18 cellular contexts compared by ENCODE assay signal in the genomic region with DNA sequence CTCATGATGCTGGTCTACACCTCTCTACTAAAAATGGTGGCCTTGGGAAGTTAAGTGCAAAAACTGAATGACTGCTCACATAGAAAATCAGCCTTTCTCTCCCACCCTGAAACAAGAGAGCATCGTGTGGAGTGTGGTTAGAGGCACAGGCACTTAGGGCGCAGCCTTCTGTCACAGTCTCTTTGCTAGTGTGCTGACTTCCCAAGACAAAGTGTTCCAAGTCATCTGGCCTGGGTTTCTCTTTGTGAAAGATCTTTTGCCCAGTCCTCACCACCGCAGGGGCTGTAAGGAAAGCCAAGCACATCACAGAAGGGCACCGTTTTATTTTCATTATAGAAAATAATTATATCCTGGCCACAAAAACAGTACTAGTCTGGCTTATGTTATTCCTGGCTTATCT. TPM values are rescaled to one million over a fixed set of nuclear protein-coding genes. Genes with fewer than 3 reads are reported as not detected.
DNase-seq lines count a peak whose midpoint lies in the region; ATAC-seq, FAIRE-seq and TF ChIP-seq lines count a peak whose summit lies in the region.
"Had no signal": no experiment of that assay in that cellular context is flagged by ENCODE, and none has a peak within 500 bp of the region (broad histone marks: within the 10 kb centered on the region; RNA-seq: fewer than 3 reads in every experiment).

No MANE protein-coding gene starts in this region.

- H3K9me3 Mint-ChIP-seq in HFFc6 (no peaks in the 10 kb centered on the region), WTC11 (no peaks in the 10 kb centered on the region)
- no peaks in the 10 kb centered on the region for H3K9me3 Mint-ChIP-seq in activated T-helper 1 cell treated with anti-CD3 and anti-CD28 coated beads, Interleukin-12 subunit alpha, Interleukin-12 subunit beta, Interleukin-2, Interleukin-4 antibody, amounts not matched to agents 30 ng/mL and 10 ng/mL and 1 ng/mL, durations not matched to agents 14 hours and 24 hours and 36 hours
- H3K9me3 Mint-ChIP-seq: activated naive CD4-positive, alpha-beta T cell treated with anti-CD3 and anti-CD28 coated beads for 36 hours had no signal

- TF ChIP-seq CTCF in HFFc6 (IDR thresholded peaks at IDR 0.05), result no peak
- TF ChIP-seq CTCF in WTC11 (IDR thresholded peaks at IDR 0.05), result no peak
- no peak for TF ChIP-seq CTCF in H1 (IDR thresholded peaks at IDR 0.05; ENCODE audit: control extremely low read depth in 1 of 3, insufficient read depth in 1 of 3, low read depth in 1 of 3, low read length in 3 of 3)
- TF ChIP-seq CTCF in osteoblast (IDR thresholded peaks at IDR 0.05; ENCODE audit: extremely low read depth, low read depth, low read length), result no peak

- H2AFZ ChIP-seq in H1 (ENCODE audit: low read length), result no peak overlapping the region
- H2AFZ ChIP-seq in osteoblast (ENCODE audit: low read length), result peak overlapping the region; percentile 71

- H3K23me2 ChIP-seq in H1 (ENCODE audit: low read depth, low read length), result no peaks in the 10 kb centered on the region

- no peak overlapping the region for H3K4ac ChIP-seq in H1 (replicated peaks; ENCODE audit: insufficient read length, low read depth, low read length)

- no peak for TF ChIP-seq EP300 in H1 (IDR thresholded peaks at IDR 0.05; ENCODE audit: borderline replicate concordance in 1 of 2, low read depth in 2 of 2, low read length in 2 of 2)

- H3K27ac ChIP-seq in H1 (ENCODE audit: low read depth, low read length), result no peak overlapping the region
- peak overlapping the region; percentile 6 for H3K27ac ChIP-seq in osteoblast (ENCODE audit: low read depth, low read length)
- H3K27ac ChIP-seq: C4-2B, SK-N-MC had no signal

- no peak overlapping the region for H3K56ac ChIP-seq in H1 (replicated peaks; ENCODE audit: insufficient read length, low read depth, low read length)

- no peak overlapping the region for H3K14ac ChIP-seq in H1 (ENCODE audit: insufficient read length)

- no peak for FAIRE-seq in H1 (lab: Jason Lieb, UNC)
- FAIRE-seq: endothelial cell of umbilical vein, islet of Langerhans, K562 had no signal

- H3K27ac Mint-ChIP-seq in HFFc6, result peak overlapping the region; percentile 41; the same call in 1 of the 2 replicates
- peak overlapping the region; percentile 44; the same call in 1 of the 2 replicates for H3K27ac Mint-ChIP-seq in WTC11
- H3K27ac Mint-ChIP-seq in activated T-helper 1 cell treated with anti-CD3 and anti-CD28 coated beads, Interleukin-12 subunit alpha, Interleukin-12 subunit beta, Interleukin-2, Interleukin-4 antibody, amounts not matched to agents 30 ng/mL and 10 ng/mL and 1 ng/mL, durations not matched to agents 14 hours and 24 hours and 36 hours, result no peak overlapping the region
- H3K27ac Mint-ChIP-seq: activated naive CD4-positive, alpha-beta T cell treated with anti-CD3 and anti-CD28 coated beads for 36 hours; progenitor cell of endocrine pancreas had no signal

- H4K8ac ChIP-seq in H1 (ENCODE audit: extremely low read depth, insufficient read depth, low read length), result no peak overlapping the region

- CTCF ChIA-PET in WTC11 (lab: Charles Lee) (no interaction called here), H1 (lab: Charles Lee; ENCODE audit: partially characterized antibody) (no interaction called here)

- no peaks in the 10 kb centered on the region for H3K79me1 ChIP-seq in H1 (ENCODE audit: low read depth, low read length)

- no peak overlapping the region for H3K9ac ChIP-seq in H1 (replicated peaks in 1 of 4; ENCODE audit: extremely low read depth in 1 of 4, low read depth in 3 of 4, low read length in 3 of 4)

- H3K36me3 ChIP-seq in H1 (ENCODE audit: control insufficient read depth in 2 of 4, insufficient read depth in 4 of 4, low read length in 3 of 4) (no peaks in the 10 kb centered on the region; a peak in 1 of 8 replicates), osteoblast (ENCODE audit: insufficient read depth, low read length) (peaks cover 14% of the 10 kb centered on the region)

- H2AK5ac ChIP-seq in H1 (ENCODE audit: low read depth, low read length), result no peak overlapping the region

- H3K23ac ChIP-seq in H1 (ENCODE audit: insufficient read length), result no peak overlapping the region

- TF ChIP-seq POLR2A in H1 (IDR thresholded peaks at IDR 0.05; ENCODE audit: control extremely low read depth in 1 of 2, low read depth in 2 of 2, low read length in 2 of 2), result no peak

- H3K27me3 Mint-ChIP-seq in HFFc6 (ENCODE audit: insufficient read depth) (peaks cover 1% of the 10 kb centered on the region; the same call in 1 of the 2 replicates), WTC11 (ENCODE audit: low read depth) (no peaks in the 10 kb centered on the region)
- no peaks in the 10 kb centered on the region for H3K27me3 Mint-ChIP-seq in activated T-helper 1 cell treated with anti-CD3 and anti-CD28 coated beads, Interleukin-12 subunit alpha, Interleukin-12 subunit beta, Interleukin-2, Interleukin-4 antibody, amounts not matched to agents 30 ng/mL and 10 ng/mL and 1 ng/mL, durations not matched to agents 14 hours and 24 hours and 36 hours (ENCODE audit: insufficient read depth)
- H3K27me3 Mint-ChIP-seq: progenitor cell of endocrine pancreas had no signal

- no peak overlapping the region for H2BK120ac ChIP-seq in H1 (replicated peaks; ENCODE audit: low read depth, low read length)

- no peaks in the 10 kb centered on the region for H3K9me3 ChIP-seq in H1 (ENCODE audit: insufficient read depth in 2 of 2, low read depth in 1 of 2, low read length in 1 of 2)
- no peaks in the 10 kb centered on the region for H3K9me3 ChIP-seq in osteoblast (ENCODE audit: low read depth, low read length)
- H3K9me3 ChIP-seq: spleen had no signal

- no peak overlapping the region for H3K18ac ChIP-seq in H1 (ENCODE audit: extremely low read depth, low read length)

- peaks cover 2 to 11% (median 3%) of the 10 kb centered on the region in 4 experiments; a peak in 6 of 7 replicates for H3K4me1 ChIP-seq in H1 (replicated peaks in 1 of 4; ENCODE audit: control insufficient read depth in 3 of 4, insufficient read depth in 4 of 4, low read length in 3 of 4)
- peaks cover 21% of the 10 kb centered on the region for H3K4me1 ChIP-seq in osteoblast (ENCODE audit: insufficient read depth, low read length)

- 87% methylated on average over 4 of the region's 4 CpGs; no CpG with 5 or more reads in 1 of the 2 experiments for WGBS in H1 (ENCODE audit: extremely low coverage in 1 of 2, insufficient coverage in 1 of 2, insufficient read length in 1 of 2, insufficient replicate concordance in 2 of 2, low coverage in 1 of 2, low lambda C conversion rate in 2 of 2, missing lambda C conversion rate in 1 of 2), 2 experiments

- peaks cover 14% of the 10 kb centered on the region for H3K36me3 Mint-ChIP-seq in HFFc6 (ENCODE audit: low read depth)
- peaks cover 7% of the 10 kb centered on the region; the same call in 1 of the 2 replicates for H3K36me3 Mint-ChIP-seq in WTC11
- H3K36me3 Mint-ChIP-seq in activated T-helper 1 cell treated with anti-CD3 and anti-CD28 coated beads, Interleukin-12 subunit alpha, Interleukin-12 subunit beta, Interleukin-2, Interleukin-4 antibody, amounts not matched to agents 30 ng/mL and 10 ng/mL and 1 ng/mL, durations not matched to agents 14 hours and 24 hours and 36 hours (ENCODE audit: low read depth), result peaks cover 28% of the 10 kb centered on the region

- H2BK12ac ChIP-seq in H1 (ENCODE audit: low read depth, low read length), result peak overlapping the region; percentile 10; the same call in 1 of the 2 replicates

- no peaks in the 10 kb centered on the region for H3K27me3 ChIP-seq in H1 (replicated peaks in 1 of 4; ENCODE audit: control insufficient read depth in 3 of 4, extremely low read depth in 1 of 4, insufficient read depth in 3 of 4, low read length in 3 of 4)
- H3K27me3 ChIP-seq in osteoblast (ENCODE audit: insufficient read depth, low read length), result no peaks in the 10 kb centered on the region
- H3K27me3 ChIP-seq: spleen had no signal

- no peak overlapping the region for H2BK5ac ChIP-seq in H1 (ENCODE audit: low read depth, low read length)

- ATAC-seq in WTC11 (no peak), GM21381 (IDR thresholded peaks at IDR 0.05; ENCODE audit: unreplicated experiment) (no peak)
- ATAC-seq: K562 had no signal

- DNase-seq in HFFc6 (no peak), WTC11 (ENCODE audit: low spot score) (no peak), H1 (ENCODE audit: low read depth in 1 of 2, low spot score in 2 of 2) (no peak), osteoblast (ENCODE audit: insufficient read length, low spot score, missing footprints) (no peak), NCI-H2227 treated with DMSO at 0.1 percent for 48 hours (lab: John Stamatoyannopoulos, UW) (no peak), NCI-H2029 treated with DMSO at 0.1 percent for 48 hours (lab: John Stamatoyannopoulos, UW) (no peak)
- DNase-seq in activated T-helper 1 cell treated with anti-CD3 and anti-CD28 coated beads, Interleukin-12 subunit alpha, Interleukin-12 subunit beta, Interleukin-2, Interleukin-4 antibody, amounts not matched to agents 30 ng/mL and 10 ng/mL and 1 ng/mL, durations not matched to agents 14 hours and 24 hours and 36 hours (ENCODE audit: low spot score), result no peak
- DNase-seq: activated naive CD4-positive, alpha-beta T cell treated with anti-CD3 and anti-CD28 coated beads for 36 hours; EL; NCI-H1105 treated with DMSO at 0.1 percent for 48 hours; spleen had no signal

- no peak overlapping the region for H2BK15ac ChIP-seq in H1 (ENCODE audit: low read length)

- H3K4me1 Mint-ChIP-seq in HFFc6 (ENCODE audit: low read depth), result peaks cover 46% of the 10 kb centered on the region
- H3K4me1 Mint-ChIP-seq in WTC11, result peaks cover 20% of the 10 kb centered on the region
- peaks cover 65% of the 10 kb centered on the region for H3K4me1 Mint-ChIP-seq in activated T-helper 1 cell treated with anti-CD3 and anti-CD28 coated beads, Interleukin-12 subunit alpha, Interleukin-12 subunit beta, Interleukin-2, Interleukin-4 antibody, amounts not matched to agents 30 ng/mL and 10 ng/mL and 1 ng/mL, durations not matched to agents 14 hours and 24 hours and 36 hours (ENCODE audit: low read depth)

- H3K4me3 Mint-ChIP-seq in HFFc6 (no peak overlapping the region; the same call in 1 of the 2 replicates), WTC11 (no peak overlapping the region)
- no peak overlapping the region for H3K4me3 Mint-ChIP-seq in activated T-helper 1 cell treated with anti-CD3 and anti-CD28 coated beads, Interleukin-12 subunit alpha, Interleukin-12 subunit beta, Interleukin-2, Interleukin-4 antibody, amounts not matched to agents 30 ng/mL and 10 ng/mL and 1 ng/mL, durations not matched to agents 14 hours and 24 hours and 36 hours
- H3K4me3 Mint-ChIP-seq: activated naive CD4-positive, alpha-beta T cell treated with anti-CD3 and anti-CD28 coated beads for 36 hours had no signal

- H3K4me3 ChIP-seq in H1 (ENCODE audit: extremely low read depth in 1 of 4, insufficient read depth in 2 of 4, low read depth in 3 of 4, low read length in 4 of 4) (no peak overlapping the region), osteoblast (ENCODE audit: insufficient read depth, low read length) (no peak overlapping the region)
- H3K4me3 ChIP-seq: K562, SK-N-MC, spleen had no signal

- H4K91ac ChIP-seq in H1 (replicated peaks; ENCODE audit: insufficient read length, low read length), result no peak overlapping the region

- H2BK20ac ChIP-seq in H1 (ENCODE audit: low read length), result no peak overlapping the region

- intact Hi-C loops in activated T-helper 1 cell treated with anti-CD3 and anti-CD28 coated beads, Interleukin-12 subunit alpha, Interleukin-12 subunit beta, Interleukin-2, Interleukin-4 antibody, amounts not matched to agents 30 ng/mL and 10 ng/mL and 1 ng/mL, durations not matched to agents 14 hours and 24 hours and 36 hours (cut with micrococcal nuclease), result no loop called here

- no peak overlapping the region for H4K5ac ChIP-seq in H1 (ENCODE audit: insufficient read length, low read depth, low read length)

- H3K79me2 ChIP-seq in H1 (ENCODE audit: control insufficient read depth in 1 of 2, insufficient read depth in 2 of 2, low read length in 2 of 2), result no peaks in the 10 kb centered on the region
- H3K79me2 ChIP-seq in osteoblast (ENCODE audit: insufficient read depth, low read length), result no peaks in the 10 kb centered on the region

- POLR2A ChIA-PET in WTC11 (lab: Charles Lee), result no interaction called here
- POLR2A ChIA-PET in H1 (lab: Charles Lee; ENCODE audit: partially characterized antibody), result no interaction called here

- no peak overlapping the region for H3K4me2 ChIP-seq in H1 (ENCODE audit: insufficient read depth in 1 of 2, low read depth in 2 of 2, low read length in 2 of 2)
- H3K4me2 ChIP-seq in osteoblast (ENCODE audit: insufficient read depth, low read length), result peak overlapping the region; percentile 52

- H4K20me1 ChIP-seq in H1 (replicated peaks in 1 of 2; ENCODE audit: control insufficient read depth in 1 of 2, insufficient read depth in 2 of 2, low read length in 2 of 2) (no peaks in the 10 kb centered on the region), osteoblast (ENCODE audit: insufficient read depth, low read length) (no peaks in the 10 kb centered on the region)

- TF ChIP-seq RAD21 in H1 (IDR thresholded peaks at IDR 0.05 in 1 of 2, conservative IDR thresholded peaks at IDR 0.05 in 1 of 2; ENCODE audit: low read depth in 2 of 2, low read length in 2 of 2), result no peak

RNA-seq across cellular contexts. Expression of a gene that starts 12.5 kb away (rescaled TPM):
- 10 to 100 TPM; 12.1 to 15.6 (median 14.7) TPM for total RNA-seq in HFFc6 (2021; fragmentation: NEBNext Ultra II Directional; extraction: Animal tissue kit (Norgen Biotek cat#: 25700))
- total RNA-seq in WTC11 (2021) (13.9 to 18.7 TPM (median 15.0 TPM) in 3 replicates), osteoblast (20.6 and 28.9 TPM in 2 replicates)
- total RNA-seq in H1 (2021; fragmentation: NEBNext Ultra II Directional; extraction: Animal tissue kit (Norgen Biotek cat#: 25700)), result 10.3 and 12.4 TPM in 2 replicates
- polyA plus RNA-seq in H1 (2011; rRNA removed), result 8.3 and 10.1 TPM in 2 replicates
- polyA plus RNA-seq in H1 (2011; cell fraction: cytosol; rRNA removed), result 13.3 TPM
- 7.8 TPM for polyA plus RNA-seq in H1 (2011; cell fraction: nucleus; rRNA removed)
- 11.8 to 13.7 TPM (median 12.4 TPM) in 4 replicates for polyA plus RNA-seq in H1 (2012, experiment 1 of 2)
- 2.3 TPM for polyA plus RNA-seq in H1 (2012, experiment 2 of 2)
- 10.1 TPM for polyA plus RNA-seq in H1 (2013, experiment 1 of 2)
- 10.0 TPM for polyA plus RNA-seq in H1 (2013, experiment 2 of 2)
- 12.7 and 13.0 TPM in 2 replicates for polyA minus RNA-seq in H1 (2011; rRNA and poly(A)+ RNA removed)
- polyA minus RNA-seq in H1 (2011; cell fraction: cytosol; rRNA and poly(A)+ RNA removed), result 6.7 TPM
- 7.5 TPM for polyA minus RNA-seq in H1 (2011; cell fraction: nucleus; rRNA and poly(A)+ RNA removed)
- 19.4 and 20.0 TPM in 2 replicates for total RNA-seq in activated T-helper 1 cell treated with anti-CD3 and anti-CD28 coated beads, Interleukin-12 subunit alpha, Interleukin-12 subunit beta, Interleukin-2, Interleukin-4 antibody, amounts not matched to agents 30 ng/mL and 10 ng/mL and 1 ng/mL, durations not matched to agents 14 hours and 24 hours and 36 hours

RNA-seq across cellular contexts. Expression of a gene that starts 50.1 kb away (rescaled TPM):
- total RNA-seq in HFFc6 (2021; fragmentation: NEBNext Ultra II Directional; extraction: Animal tissue kit (Norgen Biotek cat#: 25700)), result 100 to 1,000 TPM in 2 of 6 experiments, 10 to 100 TPM in 4; 75.5 to 113 (median 81.1) TPM
- total RNA-seq in WTC11 (2021) (15.7 to 17.9 TPM (median 17.4 TPM) in 3 replicates), osteoblast (27.7 and 29.0 TPM in 2 replicates)
- total RNA-seq in H1 (2021; fragmentation: NEBNext Ultra II Directional; extraction: Animal tissue kit (Norgen Biotek cat#: 25700)), result 15.3 and 16.3 TPM in 2 replicates
- 5.4 and 7.9 TPM in 2 replicates for polyA plus RNA-seq in H1 (2011; rRNA removed)
- 8.8 TPM for polyA plus RNA-seq in H1 (2011; cell fraction: cytosol; rRNA removed)
- 18.7 TPM for polyA plus RNA-seq in H1 (2011; cell fraction: nucleus; rRNA removed)
- polyA plus RNA-seq in H1 (2012, experiment 1 of 2), result 7.5 to 10.9 TPM (median 9.6 TPM) in 4 replicates
- polyA plus RNA-seq in H1 (2012, experiment 2 of 2), result 5.7 TPM
- polyA plus RNA-seq in H1 (2013, experiment 1 of 2), result 6.2 TPM
- 6.0 TPM for polyA plus RNA-seq in H1 (2013, experiment 2 of 2)
- polyA minus RNA-seq in H1 (2011; rRNA and poly(A)+ RNA removed), result 5.6 TPM in 2 replicates
- polyA minus RNA-seq in H1 (2011; cell fraction: cytosol; rRNA and poly(A)+ RNA removed), result 7.1 TPM
- polyA minus RNA-seq in H1 (2011; cell fraction: nucleus; rRNA and poly(A)+ RNA removed), result 4.9 TPM
- 9.6 and 10.4 TPM in 2 replicates for total RNA-seq in activated T-helper 1 cell treated with anti-CD3 and anti-CD28 coated beads, Interleukin-12 subunit alpha, Interleukin-12 subunit beta, Interleukin-2, Interleukin-4 antibody, amounts not matched to agents 30 ng/mL and 10 ng/mL and 1 ng/mL, durations not matched to agents 14 hours and 24 hours and 36 hours
